Comparison of ENCODE assay signal across 8 cellular contexts in genomic region chr5:57178238-57178637, GRCh38. TPM values are rescaled to one million over a fixed set of nuclear protein-coding genes. Genes with fewer than 3 reads are reported as not detected.
A peak's percentile ranks its signal among the peaks of the same experiment; 100 is the strongest.
DNase-seq lines count a peak whose midpoint lies in the region; ATAC-seq and TF ChIP-seq lines count a peak whose summit lies in the region.
"Not testable (repeated sequence)": the region's sequence is repeated elsewhere in the genome, so short reads cannot be mapped to it uniquely, and the experiment has no call there.

No MANE protein-coding gene starts in this region.

- not testable (repeated sequence) for H3K9me1 ChIP-seq in IMR-90 (ENCODE audit: insufficient read depth, low read length)

- in situ Hi-C loops in IMR-90 (cut with MboI; ENCODE audit: low sequenced_read_pairs); astrocyte of the cerebellum (cut with HindIII; ENCODE audit: low sequenced_read_pairs): not testable (repeated sequence)

- H2BK5ac ChIP-seq in IMR-90 (ENCODE audit: low read depth, low read length, poor library complexity, severe bottlenecking), result not testable (repeated sequence)

- not testable (repeated sequence) for H2AK9ac ChIP-seq in IMR-90 (replicated peaks; ENCODE audit: low read depth, low read length, poor library complexity)

- H3K36me3 ChIP-seq in CD4-positive, CD25-positive, alpha-beta regulatory T cell (ENCODE audit: control insufficient read depth, insufficient read depth, low read length); IMR-90 (ENCODE audit: control insufficient read depth, insufficient read depth, low read length); esophagus (ENCODE audit: control insufficient read depth in 2 of 2, insufficient read depth in 2 of 2, low read length in 1 of 2); left lung; osteoblast (ENCODE audit: insufficient read depth, low read length); subcutaneous abdominal adipose tissue (ENCODE audit: control insufficient read depth in 5 of 5, insufficient read depth in 5 of 5, low read length in 5 of 5): not testable (repeated sequence)

- not testable (repeated sequence) for H3K56ac ChIP-seq in IMR-90 (ENCODE audit: extremely low read depth, insufficient read depth, low read length)

- TF ChIP-seq POLR2A in IMR-90 (IDR thresholded peaks at IDR 0.05; ENCODE audit: low read depth, low read length), result not testable (repeated sequence)

- TF ChIP-seq RAD21 in IMR-90 (IDR thresholded peaks at IDR 0.05; ENCODE audit: low read length), result not testable (repeated sequence)

- not testable (repeated sequence) for DNase-seq in CD4-positive, CD25-positive, alpha-beta regulatory T cell; IMR-90; astrocyte of the cerebellum (ENCODE audit: low read depth); left lung; osteoblast (ENCODE audit: insufficient read length, low spot score, missing footprints)

- BruUV-seq in IMR-90 (replicated peaks; lab: Mats Ljungman, UMichigan), result not testable (repeated sequence)

- H3K4me3 ChIP-seq in CD4-positive, CD25-positive, alpha-beta regulatory T cell (ENCODE audit: low read depth, low read length), result peak overlapping the region; percentile 97
- H3K4me3 ChIP-seq in IMR-90 (ENCODE audit: insufficient read depth, low read depth, low read length), result peak overlapping the region; percentile 9; the same call in 1 of the 2 replicates
- H3K4me3 ChIP-seq in WI38 (ENCODE audit: low read depth, low read length), result peak overlapping the region; percentile 13
- peak overlapping the region; percentile 86 for H3K4me3 ChIP-seq in astrocyte of the cerebellum (ENCODE audit: low read depth, low read length)
- H3K4me3 ChIP-seq in esophagus (ENCODE audit: low read depth in 1 of 2, low read length in 2 of 2), result peak overlapping the region; percentile 29 to 45
- H3K4me3 ChIP-seq in left lung, result peak overlapping the region; percentile 62 to 91
- peak overlapping the region; percentile 49 for H3K4me3 ChIP-seq in osteoblast (ENCODE audit: insufficient read depth, low read length)
- peak overlapping the region; percentile 63 to 96 (median 94) for H3K4me3 ChIP-seq in subcutaneous abdominal adipose tissue (ENCODE audit: low read depth in 1 of 5, low read length in 5 of 5)

- not testable (repeated sequence) for H2AK5ac ChIP-seq in IMR-90 (ENCODE audit: low read depth, low read length)

- H3K4me2 ChIP-seq in IMR-90 (ENCODE audit: low read depth, low read length), result peak overlapping the region; percentile 96
- H3K4me2 ChIP-seq in osteoblast (ENCODE audit: insufficient read depth, low read length), result peak overlapping the region; percentile 95

- H2BK120ac ChIP-seq in IMR-90 (ENCODE audit: low read depth, low read length), result not testable (repeated sequence)

- ATAC-seq in CD4-positive, CD25-positive, alpha-beta regulatory T cell (ENCODE audit: low read depth in 2 of 2); IMR-90 (ENCODE audit: low read depth); left lung: not testable (repeated sequence)

- H4K20me1 ChIP-seq in IMR-90 (ENCODE audit: insufficient read depth, low read length) (peaks cover 78% of the 10 kb centered on the region), osteoblast (ENCODE audit: insufficient read depth, low read length) (peaks cover 59% of the 10 kb centered on the region)

- H2BK20ac ChIP-seq in IMR-90 (ENCODE audit: low read depth, low read length), result not testable (repeated sequence)

- dilution Hi-C loops in IMR-90 (cut with HindIII; ENCODE audit: low sequenced_read_pairs, unreplicated experiment), result not testable (repeated sequence)

- not testable (repeated sequence) for H3K9me3 ChIP-seq in CD4-positive, CD25-positive, alpha-beta regulatory T cell (ENCODE audit: control insufficient read depth in 2 of 2, low read length in 2 of 2); IMR-90 (ENCODE audit: control insufficient read depth, insufficient read depth, low read length); esophagus (ENCODE audit: control insufficient read depth in 2 of 2, insufficient read depth in 1 of 2, low read depth in 1 of 2, low read length in 1 of 2); left lung; osteoblast (ENCODE audit: low read depth, low read length); subcutaneous abdominal adipose tissue (ENCODE audit: control insufficient read depth in 5 of 5, low read length in 5 of 5)

- not testable (repeated sequence) for TF ChIP-seq CTCF in IMR-90 (conservative IDR thresholded peaks at IDR 0.05; ENCODE audit: low read depth, low read length); WI38 (IDR thresholded peaks at IDR 0.05; ENCODE audit: low read depth, low read length); astrocyte of the cerebellum (IDR thresholded peaks at IDR 0.05; ENCODE audit: low read depth, low read length, missing control alignments); left lung (IDR thresholded peaks at IDR 0.05); osteoblast (IDR thresholded peaks at IDR 0.05; ENCODE audit: extremely low read depth, low read depth, low read length)

- not testable (repeated sequence) for H3K9me3 Mint-ChIP-seq in CD4-positive, CD25-positive, alpha-beta regulatory T cell

- H3K9ac ChIP-seq in IMR-90 (ENCODE audit: low read depth, low read length), result not testable (repeated sequence)
- peak overlapping the region in 4 of 5 donors; percentile 16 to 66 (median 60) for H3K9ac ChIP-seq in subcutaneous abdominal adipose tissue (ENCODE audit: low read length in 5 of 5)

- peak overlapping the region; percentile 100 for H3K27ac ChIP-seq in CD4-positive, CD25-positive, alpha-beta regulatory T cell (ENCODE audit: insufficient read depth, low read length, poor library complexity, severe bottlenecking)
- H3K27ac ChIP-seq in IMR-90 (ENCODE audit: insufficient read depth, low read length); left lung: not testable (repeated sequence)
- peak overlapping the region in 1 of 2 donors; percentile 24 for H3K27ac ChIP-seq in esophagus (ENCODE audit: low read depth in 2 of 2, low read length in 1 of 2)
- H3K27ac ChIP-seq in osteoblast (ENCODE audit: low read depth, low read length), result peak overlapping the region; percentile 99
- peak overlapping the region; percentile 100 for H3K27ac ChIP-seq in subcutaneous abdominal adipose tissue (ENCODE audit: low read depth, low read length)

- H3K4ac ChIP-seq in IMR-90 (ENCODE audit: low read depth, low read length), result not testable (repeated sequence)

- not testable (repeated sequence) for H3K23ac ChIP-seq in IMR-90 (ENCODE audit: low read depth, low read length)

- not testable (repeated sequence) for H4K8ac ChIP-seq in IMR-90 (ENCODE audit: low read depth in 2 of 2, low read length in 2 of 2)

- peaks cover 28 to 68% (median 46%) of the 10 kb centered on the region in 4 donors for H3K4me1 Mint-ChIP-seq in CD4-positive, CD25-positive, alpha-beta regulatory T cell

- H3K27me3 ChIP-seq in CD4-positive, CD25-positive, alpha-beta regulatory T cell (ENCODE audit: control insufficient read depth, insufficient read depth, low read length); IMR-90 (ENCODE audit: control insufficient read depth, insufficient read depth, low read length); esophagus (ENCODE audit: control insufficient read depth in 1 of 2, insufficient read depth in 2 of 2, low read length in 2 of 2); left lung; osteoblast (ENCODE audit: insufficient read depth, low read length); subcutaneous abdominal adipose tissue (ENCODE audit: control insufficient read depth in 5 of 5, insufficient read depth in 4 of 5, low read length in 5 of 5): not testable (repeated sequence)

- H3K79me2 ChIP-seq in osteoblast (ENCODE audit: insufficient read depth, low read length), result peaks cover 93% of the 10 kb centered on the region

- not testable (repeated sequence) for H2AFZ ChIP-seq in IMR-90 (replicated peaks; ENCODE audit: low read length, poor library complexity); osteoblast (ENCODE audit: low read length)

- H3K4me3 Mint-ChIP-seq in CD4-positive, CD25-positive, alpha-beta regulatory T cell, result peak overlapping the region; percentile 92 to 99 (median 96)

- H3K14ac ChIP-seq in IMR-90 (replicated peaks; ENCODE audit: low read depth, low read length), result not testable (repeated sequence)

- not testable (repeated sequence) for H3K18ac ChIP-seq in IMR-90 (ENCODE audit: low read depth, low read length)

- peaks cover 39% of the 10 kb centered on the region for H3K36me3 Mint-ChIP-seq in CD4-positive, CD25-positive, alpha-beta regulatory T cell

- H4K5ac ChIP-seq in IMR-90 (ENCODE audit: low read depth, low read length), result not testable (repeated sequence)

- CTCF ChIA-PET in IMR-90 (lab: Yijun Ruan, JAX), result not testable (repeated sequence)

- POLR2A ChIA-PET in IMR-90 (lab: Charles Lee; ENCODE audit: unreplicated experiment), result not testable (repeated sequence)

- H3K27ac Mint-ChIP-seq in CD4-positive, CD25-positive, alpha-beta regulatory T cell, result peak overlapping the region in 2 of 3 donors; percentile 17 to 99

- H4K91ac ChIP-seq in IMR-90 (ENCODE audit: insufficient read depth, low read depth, low read length), result not testable (repeated sequence)

- H2BK15ac ChIP-seq in IMR-90 (ENCODE audit: low read depth, low read length), result not testable (repeated sequence)

- H3K79me1 ChIP-seq in IMR-90 (ENCODE audit: low read depth in 1 of 2, low read length in 2 of 2), result peaks cover 0 to 27% of the 10 kb centered on the region in 2 experiments; a peak in 2 of 4 replicates

- 86% methylated on average over 5 of the region's 12 CpGs; no CpG with 5 or more reads in 1 of the 2 experiments for WGBS in IMR-90 (ENCODE audit: extremely low coverage in 2 of 2, insufficient read length in 1 of 2), 2 experiments
- WGBS in esophagus, 2 donors, result 40 to 52% methylated on average over 12 of the region's 12 CpGs

- H3K27me3 Mint-ChIP-seq in CD4-positive, CD25-positive, alpha-beta regulatory T cell, result not testable (repeated sequence)

- intact Hi-C loops in IMR-90 (cut with micrococcal nuclease); left lung (cut with DNase I): not testable (repeated sequence)

- H3K4me1 ChIP-seq in CD4-positive, CD25-positive, alpha-beta regulatory T cell (ENCODE audit: control insufficient read depth, insufficient read depth, low read length, poor library complexity, severe bottlenecking), result peaks cover 67% of the 10 kb centered on the region
- not testable (repeated sequence) for H3K4me1 ChIP-seq in IMR-90 (ENCODE audit: control insufficient read depth, insufficient read depth, low read length); esophagus (ENCODE audit: control insufficient read depth in 2 of 2, insufficient read depth in 2 of 2, low read length in 1 of 2)
- H3K4me1 ChIP-seq in left lung (peaks cover 27 to 83% of the 10 kb centered on the region in 2 donors), osteoblast (ENCODE audit: insufficient read depth, low read length) (peaks cover 37% of the 10 kb centered on the region), subcutaneous abdominal adipose tissue (ENCODE audit: control insufficient read depth in 5 of 5, insufficient read depth in 5 of 5, low read length in 5 of 5) (peaks cover 6 to 70% (median 60%) of the 10 kb centered on the region in 5 donors)

RNA-seq across cellular contexts. Expression of gene GPBP1, which starts 4.4 kb away (rescaled TPM):
- total RNA-seq in CD4-positive, CD25-positive, alpha-beta regulatory T cell, result 171 TPM
- polyA plus RNA-seq in CD4-positive, CD25-positive, alpha-beta regulatory T cell, result 100 to 1,000 TPM in 1 of 4 donors, 10 to 100 TPM in 3; 88.8 to 108 (median 98.2) TPM
- total RNA-seq in IMR-90 (2012; rRNA removed) (29.2 and 63.9 TPM in 2 replicates), left lung (10 to 100 TPM; 55.3 to 59.6 TPM), osteoblast (56.8 and 59.2 TPM in 2 replicates)
- polyA plus RNA-seq in IMR-90 (2012; rRNA removed) (18.7 and 24.3 TPM in 2 replicates), esophagus (10 to 100 TPM; 29.7 to 48.4 TPM)
- polyA plus RNA-seq in IMR-90 (2012; cell fraction: cytosol; rRNA removed), result 1.5 and 3.1 TPM in 2 replicates
- polyA plus RNA-seq in IMR-90 (2012; cell fraction: nucleus; rRNA removed; ENCODE audit: low replicate concordance), result 1.7 and 29.8 TPM in 2 replicates

Comparison
In these comparisons a context has a peak if more than half of its experiments do, and no peak if none do; other contexts are left out.
1. H3K4me3 ChIP-seq: peak in every context shown above with its lines; median percentile 97 in CD4-positive, CD25-positive, alpha-beta regulatory T cell; 94 in subcutaneous abdominal adipose tissue; 86 in astrocyte of the cerebellum; 76 in left lung; 49 in osteoblast; 37 in esophagus; 13 in WI38; 9 in IMR-90.